20 cellular contexts compared by ENCODE assay signal in genomic region chr21:34762761-34763160, GRCh38.
A peak's percentile ranks its signal among the peaks of the same experiment; 100 is the strongest.
DNase-seq lines count a peak whose midpoint lies in the region; ATAC-seq, FAIRE-seq and TF ChIP-seq lines count a peak whose summit lies in the region.
"Had no signal": no experiment of that assay in that cellular context is flagged by ENCODE, and none has a peak within 500 bp of the region (broad histone marks: within the 10 kb centered on the region; RNA-seq: fewer than 3 reads in every experiment).

No MANE protein-coding gene starts in this region.

- no peak for FAIRE-seq in K562 (lab: Jason Lieb, UNC)

- TF ChIP-seq EP300 in K562 (IDR thresholded peaks at IDR 0.05; ENCODE audit: low read length) = no peak

- POLR2A ChIA-PET in K562 (lab: Yijun Ruan, JAX) = interaction anchor here (0.7 to 0.9 kb wide), 2 partner anchors 84 to 1155 kb away, joined by 3 read pairs; no protein-coding TSS in a partner anchor

- H3K27me3 ChIP-seq in K562 (ENCODE audit: control insufficient read depth in 2 of 2, insufficient read depth in 2 of 2, low read length in 2 of 2) = peaks cover 0 to 23% of the 10 kb centered on the region in 2 experiments; a peak in 4 of 5 replicates
- no peaks in the 10 kb centered on the region for H3K27me3 ChIP-seq in gastrocnemius medialis
- H3K27me3 ChIP-seq: breast epithelium, upper lobe of right lung had no signal

- DNase-seq in AG08395 (ENCODE audit: low spot score) (peak; percentile 62), HCEC 1CT (peak; percentile 18), K562 (ENCODE audit: extremely low read depth in 1 of 4, low spot score in 3 of 4) (no peak), hepatic stellate cell (ENCODE audit: low spot score) (peak; percentile 20), gastrocnemius medialis (no peak), NCI-H2107 treated with DMSO at 0.1 percent for 48 hours (lab: John Stamatoyannopoulos, UW; ENCODE audit: unreplicated experiment) (no peak), A172 (ENCODE audit: low spot score) (no peak), NOMO-1 (lab: John Stamatoyannopoulos, UW; ENCODE audit: unreplicated experiment in 2 of 2) (no peak)
- DNase-seq: activated naive CD4-positive, alpha-beta T cell treated with anti-CD3 and anti-CD28 coated beads, Interleukin-2, amount 10 ng/mL, durations not matched to agents 7 days and 5 days; effector CD4-positive, alpha-beta T cell; foreskin melanocyte; MM.1S; naive B cell; NCI-H2029 treated with DMSO at 0.1 percent for 48 hours; NCI-H524; stimulated activated CD4-positive, alpha-beta T cell treated with anti-CD3 and anti-CD28 coated beads, Interleukin-12 subunit alpha, Interleukin-12 subunit beta, amount 100 ng/mL, for 4 hours; upper lobe of right lung had no signal

- no peaks in the 10 kb centered on the region for H3K9me1 ChIP-seq in K562 (ENCODE audit: control insufficient read depth, insufficient read depth, low read length)

- intact Hi-C loops in K562 (cut with micrococcal nuclease) = no loop called here
- intact Hi-C loops in gastrocnemius medialis (cut with DNase I; ENCODE audit: low total_unique reads) = no loop called here

- in situ Hi-C loops in K562 (cut with MboI) (no loop called here), gastrocnemius medialis (cut with MboI; ENCODE audit: low sequenced_read_pairs in 4 of 4) (loop anchor here in 1 of 4 donors (25.0 kb wide), 1 partner anchor 275 kb away; the partner anchor contains the start of gene RUNX1)

- TF ChIP-seq POLR2A in K562 (conservative IDR thresholded peaks at IDR 0.05) (no peak), gastrocnemius medialis (IDR thresholded peaks at IDR 0.05) (no peak)

- peak; percentile 45; the same call in 1 of the 3 replicates for ATAC-seq in K562
- no peak for ATAC-seq in gastrocnemius medialis
- ATAC-seq: stimulated activated memory B cell treated with anti-CD40 and anti-IgM and Interleukin-4, amounts not matched to agents 10 μg/mL and 1 μg/mL and 100 μg/mL, for 72 hours had no signal

- H4K20me1 ChIP-seq in K562 (replicated peaks; ENCODE audit: control insufficient read depth, insufficient read depth, low read length) = no peaks in the 10 kb centered on the region

- no peak overlapping the region for H3K4me2 ChIP-seq in K562 (ENCODE audit: insufficient read depth, low read length)

- H3K4me3 ChIP-seq in K562 = no peak overlapping the region
- H3K4me3 ChIP-seq in gastrocnemius medialis = no peak overlapping the region
- H3K4me3 ChIP-seq: breast epithelium, SK-N-MC, upper lobe of right lung had no signal

- H3K27ac ChIP-seq in K562 (ENCODE audit: extremely low read depth, low read depth, low read length) (no peak overlapping the region), gastrocnemius medialis (no peak overlapping the region)
- H3K27ac ChIP-seq: breast epithelium, SK-N-MC, upper lobe of right lung had no signal

- CTCF ChIA-PET in K562 (lab: Yijun Ruan, JAX; ENCODE audit: low intra/inter-chr PET ratio) = no interaction called here

- no peaks in the 10 kb centered on the region for H3K79me2 ChIP-seq in K562 (ENCODE audit: control insufficient read depth, insufficient read depth, low read length)

- H3K4me1 ChIP-seq in K562 (replicated peaks in 1 of 2; ENCODE audit: control insufficient read depth in 2 of 2, insufficient read depth in 2 of 2, low read length in 2 of 2) = no peaks in the 10 kb centered on the region
- no peaks in the 10 kb centered on the region for H3K4me1 ChIP-seq in gastrocnemius medialis
- H3K4me1 ChIP-seq: breast epithelium, upper lobe of right lung had no signal

- no TSS peak for BruUV-seq in K562 (replicated peaks; lab: Mats Ljungman, UMichigan)

- H3K36me3 ChIP-seq in K562 (ENCODE audit: control insufficient read depth, insufficient read depth, low read length) (no peaks in the 10 kb centered on the region), gastrocnemius medialis (no peaks in the 10 kb centered on the region)
- H3K36me3 ChIP-seq: breast epithelium, upper lobe of right lung had no signal

- H3K9me3 ChIP-seq in K562 (replicated peaks; ENCODE audit: control insufficient read depth, insufficient read depth, low read depth, low read length) (peaks cover 7% of the 10 kb centered on the region; the same call in 1 of the 2 replicates), gastrocnemius medialis (no peaks in the 10 kb centered on the region)
- H3K9me3 ChIP-seq: breast epithelium, upper lobe of right lung had no signal

- no peak overlapping the region for H2AFZ ChIP-seq in K562 (ENCODE audit: low read depth, low read length)

- 0 out of 4 replicates have a peak, but pooled peaks of 1 of the 2 experiments have one; percentile 15 for TF ChIP-seq RAD21 in K562 (CRISPR knock-in tag; conservative IDR thresholded peaks at IDR 0.05 in 1 of 2, IDR thresholded peaks at IDR 0.05 in 1 of 2)

- H3K9ac ChIP-seq in K562 (ENCODE audit: insufficient read depth in 1 of 2, low read depth in 2 of 2, low read length in 2 of 2) = no peak overlapping the region

- TF ChIP-seq CTCF in K562 (IDR thresholded peaks at IDR 0.05 in 2 of 3, conservative IDR thresholded peaks at IDR 0.05 in 1 of 3; ENCODE audit: insufficient read depth in 2 of 3, low read depth in 1 of 3, low read length in 3 of 3) = peak in 1 of 3 experiments; percentile 19; a peak in 1 of 6 replicates
- no peak for TF ChIP-seq CTCF in gastrocnemius medialis (IDR thresholded peaks at IDR 0.05 in 4 of 5, conservative IDR thresholded peaks at IDR 0.05 in 1 of 5)

TF ChIP-seq in K562, 482 proteins besides CTCF, POLR2A, EP300 and RAD21:
- TF ChIP-seq CGGBP1 (CRISPR knock-in tag; IDR thresholded peaks at IDR 0.05) = no peak
- no peak for TF ChIP-seq GATAD2A (IDR thresholded peaks at IDR 0.05)

Comparison
In these comparisons a context has a peak if more than half of its experiments do, and no peak if none do; other contexts are left out.
1. DNase-seq: peak in AG08395 (single experiment), HCEC 1CT (single experiment) and hepatic stellate cell (single experiment); none in K562 (0 of 4), gastrocnemius medialis (0 of 2), NCI-H2107 treated with DMSO at 0.1 percent for 48 hours (single experiment), A172 (single experiment) and NOMO-1 (0 of 2).